ENCODE assay signal across 1 cellular context in the genomic region with DNA sequence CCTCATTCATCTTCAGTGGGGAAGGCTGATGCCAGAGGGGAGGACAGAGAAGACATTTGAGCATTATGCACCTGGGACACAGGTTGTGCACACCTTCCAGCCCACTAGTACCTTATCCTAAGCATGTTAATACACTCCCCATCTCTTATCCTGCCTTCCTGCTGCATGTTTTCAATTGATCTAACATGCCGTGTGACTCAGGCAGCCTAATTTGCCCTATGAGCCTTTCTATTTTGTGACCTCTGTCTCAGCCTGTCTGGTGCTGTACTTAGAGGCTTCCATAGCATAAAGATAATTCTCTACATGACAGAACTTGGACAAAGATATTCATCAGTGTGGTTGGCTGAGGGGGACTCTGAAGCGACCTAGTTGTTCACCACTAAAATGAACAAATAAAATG.
TF ChIP-seq lines count a peak whose summit lies in the region.

No MANE protein-coding gene starts in this region.

TF ChIP-seq in HepG2, 621 proteins besides CTCF, POLR2A, EP300 and RAD21:
- TF ChIP-seq MAFK (conservative IDR thresholded peaks at IDR 0.05 in 1 of 2, IDR thresholded peaks at IDR 0.05 in 1 of 2; ENCODE audit: low read length in 2 of 2) (no peak), GATAD1 (CRISPR knock-in tag; IDR thresholded peaks at IDR 0.05) (no peak), ZNF772 (CRISPR knock-in tag; IDR thresholded peaks at IDR 0.05) (0 out of 2 replicates have a peak, but pooled peaks have one; percentile 35), NRL (CRISPR knock-in tag; IDR thresholded peaks at IDR 0.05; ENCODE audit: borderline replicate concordance) (no peak), TEAD3 (CRISPR knock-in tag; optimal IDR thresholded peaks at IDR 0.05; ENCODE audit: borderline replicate concordance) (peak; percentile 44), ZNF598 (CRISPR knock-in tag; IDR thresholded peaks at IDR 0.05; ENCODE audit: borderline replicate concordance) (no peak), ELK4 (CRISPR knock-in tag; IDR thresholded peaks at IDR 0.05; ENCODE audit: borderline replicate concordance) (no peak), RARA (CRISPR knock-in tag; IDR thresholded peaks at IDR 0.05) (0 out of 2 replicates have a peak, but pooled peaks have one; percentile 5), FOXA3 (CRISPR knock-in tag; IDR thresholded peaks at IDR 0.05) (0 out of 2 replicates have a peak, but pooled peaks have one; percentile 2)
